In the genomic region with DNA sequence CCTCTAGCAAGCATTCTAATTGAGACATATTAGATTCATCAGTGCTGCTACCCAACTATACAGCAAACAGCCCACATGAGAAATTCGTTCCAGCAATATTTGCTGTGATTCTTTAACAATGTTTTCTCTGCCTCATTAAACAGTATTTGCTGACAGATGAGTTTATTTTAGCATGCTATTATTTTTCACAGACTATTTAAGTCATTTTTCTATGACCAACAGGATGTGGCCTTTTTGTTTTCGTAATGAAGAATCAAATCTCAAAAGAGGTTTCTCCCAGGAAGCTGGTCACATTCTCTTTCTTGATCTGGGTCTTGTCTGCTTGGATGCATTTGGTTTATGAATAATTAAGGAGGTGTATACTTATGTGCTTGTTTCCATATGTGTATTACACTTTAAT, we compare ENCODE assay signal across 1 cellular context.
TF ChIP-seq lines count a peak whose summit lies in the region.

No MANE protein-coding gene starts in this region.

TF ChIP-seq in GM12878, 131 proteins besides CTCF, POLR2A, EP300 and RAD21:
- TF ChIP-seq HDAC2 (IDR thresholded peaks at IDR 0.05): no peak
- TF ChIP-seq BRCA1 (IDR thresholded peaks at IDR 0.05; ENCODE audit: low read depth, low read length): no peak
- peak in 1 of 2 experiments; percentile 21; a peak in 1 of 4 replicates for TF ChIP-seq IKZF2 (IDR thresholded peaks at IDR 0.05)
- peak; percentile 27 for TF ChIP-seq RUNX3 (IDR thresholded peaks at IDR 0.05; ENCODE audit: low read length)
- 0 out of 2 replicates have a peak, but pooled peaks have one; percentile 34 for TF ChIP-seq MEF2A (IDR thresholded peaks at IDR 0.05; ENCODE audit: insufficient read depth, low read depth, low read length)
- TF ChIP-seq BMI1 (IDR thresholded peaks at IDR 0.05; ENCODE audit: borderline replicate concordance): no peak
- no peak for TF ChIP-seq NR2C2 (IDR thresholded peaks at IDR 0.05; ENCODE audit: borderline replicate concordance, control insufficient read depth, insufficient read length, low read depth)
- TF ChIP-seq MEF2B (IDR thresholded peaks at IDR 0.05; ENCODE audit: partially characterized antibody, poor library complexity, severe bottlenecking): peak; percentile 36
